8 cellular contexts compared by ENCODE assay signal in the genomic region with DNA sequence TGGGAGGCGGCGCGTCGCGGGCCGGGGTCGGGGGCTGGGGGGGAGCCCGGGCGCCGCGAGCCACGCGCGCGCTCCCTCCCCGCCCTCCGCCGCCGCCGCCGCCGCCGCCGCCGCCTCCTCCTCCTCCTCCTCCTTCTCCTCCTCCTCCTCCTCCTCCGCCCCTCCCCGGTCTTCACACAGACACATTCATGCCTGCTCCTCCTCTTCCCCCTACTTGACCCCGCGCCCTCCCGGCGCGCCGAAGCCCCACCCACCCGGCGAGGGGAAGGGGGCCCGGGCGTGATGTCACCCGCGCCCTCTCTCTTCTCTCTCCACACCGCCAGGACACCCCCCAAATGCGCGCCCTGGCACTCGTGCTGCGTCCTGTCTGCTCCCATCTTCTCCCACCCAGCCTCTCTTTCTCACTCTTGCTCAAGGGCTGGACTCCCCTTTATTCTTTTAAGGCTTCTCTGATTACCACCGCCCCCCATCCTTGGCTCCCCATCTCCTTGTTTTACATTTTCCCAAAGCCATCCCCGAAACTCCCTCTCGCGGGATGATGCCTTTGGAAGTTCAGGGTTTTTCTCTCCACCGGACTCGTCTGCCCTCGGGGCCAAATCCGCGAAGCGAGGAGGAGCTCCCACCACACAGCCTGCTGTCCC. TPM values are rescaled to one million over a fixed set of nuclear protein-coding genes. Genes with fewer than 3 reads are reported as not detected.
DNase-seq lines count a peak whose midpoint lies in the region; ATAC-seq and TF ChIP-seq lines count a peak whose summit lies in the region.

No MANE protein-coding gene starts in this region.

- H2AFZ ChIP-seq in PC-3 (ENCODE audit: low read length) (no peak overlapping the region), OCI-LY7 (ENCODE audit: low read length) (no peak overlapping the region)

- no peaks in the 10 kb centered on the region for H3K36me3 ChIP-seq in ES-I3 (ENCODE audit: insufficient read depth, low read length)
- no peaks in the 10 kb centered on the region for H3K36me3 ChIP-seq in PC-3 (ENCODE audit: low read depth, low read length)
- no peaks in the 10 kb centered on the region for H3K36me3 ChIP-seq in lower lobe of right lung
- H3K36me3 ChIP-seq in tibial artery = no peaks in the 10 kb centered on the region
- no peaks in the 10 kb centered on the region for H3K36me3 ChIP-seq in OCI-LY7 (ENCODE audit: insufficient read depth, low read length)

- intact Hi-C loops in PC-3 (cut with micrococcal nuclease) (loop anchor here (2.0 to 10.0 kb wide), 5 partner anchors 55 to 453 kb away; no protein-coding TSS in a partner anchor), lower lobe of right lung (cut with DNase I) (no loop called here), tibial artery (cut with DNase I; ENCODE audit: low total_unique reads) (no loop called here), OCI-LY7 (cut with micrococcal nuclease; ENCODE audit: unreplicated experiment) (no loop called here)

- H3F3A ChIP-seq in PC-3 (ENCODE audit: low read length, unreplicated experiment) = no peaks in the 10 kb centered on the region

- no peak for TF ChIP-seq CTCF in PC-3 (conservative IDR thresholded peaks at IDR 0.05; ENCODE audit: low read depth, low read length)
- no peak for TF ChIP-seq CTCF in lower lobe of right lung (IDR thresholded peaks at IDR 0.05)
- no peak for TF ChIP-seq CTCF in tibial artery (IDR thresholded peaks at IDR 0.05)
- TF ChIP-seq CTCF in OCI-LY7 (conservative IDR thresholded peaks at IDR 0.05; ENCODE audit: low read length) = no peak

- DNase-seq in PC-3 (no peak), ecto neural progenitor cell (ENCODE audit: low spot score) (peak; percentile 89), lower lobe of right lung (peak; percentile 66), tibial artery (peak; percentile 90 to 91), OCI-LY7 (ENCODE audit: low spot score) (no peak)

- H3K9ac ChIP-seq in ES-I3 (ENCODE audit: low read depth, low read length) = peak overlapping the region; percentile 81
- peak overlapping the region; percentile 68; the same call in 1 of the 2 replicates for H3K9ac ChIP-seq in PC-3 (ENCODE audit: low read length)

- no TSS peak for BruUV-seq in PC-3 (replicated peaks; lab: Mats Ljungman, UMichigan)
- no TSS peak for BruUV-seq in OCI-LY7 (replicated peaks; lab: Mats Ljungman, UMichigan)

- peak; percentile 4 for ATAC-seq in PC-3
- peak; percentile 24 to 36 for ATAC-seq in lower lobe of right lung
- no peak for ATAC-seq in GM21528 (IDR thresholded peaks at IDR 0.05; ENCODE audit: low FRiP score, unreplicated experiment)
- no peak for ATAC-seq in GM18505 (IDR thresholded peaks at IDR 0.05; ENCODE audit: unreplicated experiment)

- 0 out of 2 replicates have a peak, but pooled peaks cover 6% of the 10 kb centered on the region for H4K20me1 ChIP-seq in PC-3 (ENCODE audit: low read length)
- no peaks in the 10 kb centered on the region for H4K20me1 ChIP-seq in OCI-LY7 (ENCODE audit: insufficient read depth, low read length)

- H3K79me2 ChIP-seq in PC-3 (ENCODE audit: low read length) (peaks cover 37% of the 10 kb centered on the region), OCI-LY7 (ENCODE audit: insufficient read depth, low read depth, low read length) (no peaks in the 10 kb centered on the region)

- no peaks in the 10 kb centered on the region for H3K9me3 ChIP-seq in ES-I3 (ENCODE audit: control insufficient read depth, insufficient read depth, low read length)
- H3K9me3 ChIP-seq in PC-3 (ENCODE audit: low read length) = no peaks in the 10 kb centered on the region
- no peaks in the 10 kb centered on the region for H3K9me3 ChIP-seq in lower lobe of right lung
- H3K9me3 ChIP-seq in tibial artery = no peaks in the 10 kb centered on the region
- no peaks in the 10 kb centered on the region for H3K9me3 ChIP-seq in OCI-LY7 (ENCODE audit: low read length)

- POLR2A ChIA-PET in PC-3 (lab: Charles Lee; ENCODE audit: unreplicated experiment) (interaction anchor here (0.6 kb wide), 1 partner anchor 13 kb away, joined by 3 read pairs; no protein-coding TSS in a partner anchor), OCI-LY7 (lab: Charles Lee) (no interaction called here)

- peak overlapping the region; percentile 87 for H3K4me3 ChIP-seq in PC-3 (ENCODE audit: low read length)
- H3K4me3 ChIP-seq in lower lobe of right lung = peak overlapping the region; percentile 81
- H3K4me3 ChIP-seq in tibial artery = peak overlapping the region; percentile 76 to 83
- H3K4me3 ChIP-seq in OCI-LY7 (ENCODE audit: low read depth, low read length, poor library complexity, severe bottlenecking) = no peak overlapping the region

- H3K27me3 ChIP-seq in PC-3 (ENCODE audit: low read length) (no peaks in the 10 kb centered on the region), lower lobe of right lung (ENCODE audit: low read depth) (peaks cover 12% of the 10 kb centered on the region), tibial artery (no peaks in the 10 kb centered on the region)

- H3K4me2 ChIP-seq in PC-3 (ENCODE audit: low read length) = peak overlapping the region; percentile 82
- no peak overlapping the region for H3K4me2 ChIP-seq in OCI-LY7 (ENCODE audit: low read length)

- no peak for TF ChIP-seq POLR2A in GM18505 (IDR thresholded peaks at IDR 0.05; ENCODE audit: borderline replicate concordance, extremely low read depth, insufficient read depth, insufficient read length)

- H3K27ac ChIP-seq in PC-3 (ENCODE audit: low read length) = peak overlapping the region; percentile 65; the same call in 1 of the 2 replicates
- H3K27ac ChIP-seq in lower lobe of right lung = peak overlapping the region; percentile 77
- peak overlapping the region; percentile 77 to 96 for H3K27ac ChIP-seq in tibial artery
- no peak overlapping the region for H3K27ac ChIP-seq in OCI-LY7 (ENCODE audit: low read depth, low read length, poor library complexity, severe bottlenecking)

- H3K4me1 ChIP-seq in ES-I3 (ENCODE audit: insufficient read depth, low read length) = peaks cover 30% of the 10 kb centered on the region
- peaks cover 31% of the 10 kb centered on the region for H3K4me1 ChIP-seq in PC-3 (ENCODE audit: insufficient read depth, low read length)
- H3K4me1 ChIP-seq in lower lobe of right lung = peaks cover 19% of the 10 kb centered on the region
- H3K4me1 ChIP-seq in tibial artery = peaks cover 0 to 33% (median 8%) of the 10 kb centered on the region in 4 donors
- no peaks in the 10 kb centered on the region for H3K4me1 ChIP-seq in OCI-LY7 (ENCODE audit: insufficient read depth, low read length, poor library complexity, severe bottlenecking)

- CTCF ChIA-PET in PC-3 (lab: Charles Lee) = interaction anchor here (0.6 kb wide), 1 partner anchor 31 kb away, joined by 5 read pairs; no protein-coding TSS in a partner anchor
- CTCF ChIA-PET in OCI-LY7 (lab: Charles Lee; ENCODE audit: unreplicated experiment) = no interaction called here

- H3K9me2 ChIP-seq in PC-3 (replicated peaks; ENCODE audit: low read length) = no peaks in the 10 kb centered on the region
- no peaks in the 10 kb centered on the region for H3K9me2 ChIP-seq in OCI-LY7 (ENCODE audit: insufficient read depth, low read length)

RNA-seq across cellular contexts. Expression of gene GLI3, which starts 1.0 kb away (rescaled TPM):
- total RNA-seq in PC-3 (2014; rRNA removed) = 3.5 and 9.6 TPM in 2 replicates
- total RNA-seq in lower lobe of right lung = 20.7 TPM
- not detected in 2 replicates for total RNA-seq in OCI-LY7 (2014; rRNA removed; shearing (Covaris generic))
- total RNA-seq in OCI-LY7 (2022) = not detected in 2 replicates

Comparison
In these comparisons a context has a peak if more than half of its experiments do, and no peak if none do; other contexts are left out.
1. ATAC-seq: peak in PC-3 (single experiment) and lower lobe of right lung (2 of 2); none in GM21528 (single experiment) and GM18505 (single experiment).
2. DNase-seq: peak in ecto neural progenitor cell (single experiment), lower lobe of right lung (single experiment) and tibial artery (2 of 2); none in PC-3 (single experiment) and OCI-LY7 (single experiment).